15 cellular contexts compared by ENCODE assay signal in the genomic region with DNA sequence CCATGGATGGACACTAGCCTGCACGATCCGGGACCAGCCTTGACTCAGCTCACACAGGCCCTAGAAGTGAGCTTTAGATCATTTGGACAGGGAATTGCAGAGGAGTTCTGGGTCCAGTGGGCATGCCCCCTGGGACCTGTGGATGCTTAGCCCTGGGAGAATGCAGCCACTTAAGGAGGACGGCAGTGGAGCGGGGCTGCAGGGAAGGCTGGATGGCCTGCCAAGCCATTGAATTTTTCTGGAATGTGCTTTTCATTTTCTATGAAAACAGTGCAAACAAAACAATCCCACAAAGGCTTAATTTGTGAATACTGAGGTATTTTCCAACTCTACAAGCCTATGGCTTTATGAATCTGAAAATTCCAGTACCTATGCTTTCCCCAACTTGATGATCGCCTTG.
"Had no signal": no experiment of that assay in that cellular context is flagged by ENCODE, and none has a peak within 500 bp of the region (broad histone marks: within the 10 kb centered on the region; RNA-seq: fewer than 3 reads in every experiment).

No MANE protein-coding gene starts in this region.

- H3K9me3 ChIP-seq: body of pancreas, right atrium auricular region, spleen, upper lobe of right lung had no signal

- H3K36me3 Mint-ChIP-seq: WTC11 had no signal

- H3K27ac ChIP-seq: body of pancreas, right atrium auricular region, upper lobe of right lung had no signal

- H3K4me1 ChIP-seq: body of pancreas, right atrium auricular region had no signal

- H3K9me3 Mint-ChIP-seq: activated T-helper 1 cell treated with anti-CD3 and anti-CD28 coated beads, Interleukin-12 subunit alpha, Interleukin-12 subunit beta, Interleukin-2, Interleukin-4 antibody, amounts not matched to agents 30 ng/mL and 10 ng/mL and 1 ng/mL, durations not matched to agents 14 hours and 24 hours and 36 hours; central memory CD8-positive, alpha-beta T cell; nephron progenitor cell; WTC11 had no signal

- H3K36me3 ChIP-seq: right atrium auricular region, spleen, upper lobe of right lung had no signal

- H3K4me3 ChIP-seq: body of pancreas, right atrium auricular region, spleen, upper lobe of right lung had no signal

- H3K4me3 Mint-ChIP-seq: activated T-helper 1 cell treated with anti-CD3 and anti-CD28 coated beads, Interleukin-12 subunit alpha, Interleukin-12 subunit beta, Interleukin-2, Interleukin-4 antibody, amounts not matched to agents 30 ng/mL and 10 ng/mL and 1 ng/mL, durations not matched to agents 14 hours and 24 hours and 36 hours; central memory CD8-positive, alpha-beta T cell; nephron progenitor cell; T-helper 17 cell; WTC11 had no signal

- H3K27me3 ChIP-seq: body of pancreas, right atrium auricular region, upper lobe of right lung had no signal

- H3K4me1 Mint-ChIP-seq: central memory CD8-positive, alpha-beta T cell had no signal

- H3K27ac Mint-ChIP-seq: activated T-helper 1 cell treated with anti-CD3 and anti-CD28 coated beads, Interleukin-12 subunit alpha, Interleukin-12 subunit beta, Interleukin-2, Interleukin-4 antibody, amounts not matched to agents 30 ng/mL and 10 ng/mL and 1 ng/mL, durations not matched to agents 14 hours and 24 hours and 36 hours; T-helper 17 cell; WTC11 had no signal

- ATAC-seq: body of pancreas, T-helper 17 cell had no signal

- DNase-seq: activated CD4-positive, alpha-beta T cell treated with anti-CD3 and anti-CD28 coated beads for 48 hours; activated naive CD4-positive, alpha-beta T cell treated with Interleukin-2 at 50 U/mL for 16 hours; body of pancreas; effector memory CD4-positive, alpha-beta T cell; glutamatergic neuron; nephron progenitor cell; stimulated activated CD4-positive, alpha-beta T cell treated with anti-CD3 and anti-CD28 coated beads, Interleukin-1b, Interleukin-23, amount 100 ng/mL, for 48 hours; stimulated activated naive CD4-positive, alpha-beta T cell; T-helper 17 cell; upper lobe of right lung had no signal
